7 cellular contexts compared by ENCODE assay signal in genomic region chr22:25783856-25784255, GRCh38. TPM values are rescaled to one million over a fixed set of nuclear protein-coding genes. Genes with fewer than 3 reads are reported as not detected.
"Had no signal": no experiment of that assay in that cellular context is flagged by ENCODE, and none has a peak within 500 bp of the region (broad histone marks: within the 10 kb centered on the region; RNA-seq: fewer than 3 reads in every experiment).

No MANE protein-coding gene starts in this region.

- H3K27ac ChIP-seq: HL-60 had no signal

- DNase-seq: H9, HCEC 1CT, HFFc6 had no signal

- H3K4me3 ChIP-seq: GM23338 had no signal

- H3K4me2 ChIP-seq: GM23338 had no signal

- ATAC-seq: GM23338, HepG2 had no signal

- H2AFZ ChIP-seq: GM23338 had no signal

RNA-seq across cellular contexts. Expression of gene MYO18B, which starts 41.9 kb away (rescaled TPM):
- total RNA-seq: HepG2 had no signal
- polyA plus RNA-seq: IgD-negative memory B cell had no signal
